In the genomic region with DNA sequence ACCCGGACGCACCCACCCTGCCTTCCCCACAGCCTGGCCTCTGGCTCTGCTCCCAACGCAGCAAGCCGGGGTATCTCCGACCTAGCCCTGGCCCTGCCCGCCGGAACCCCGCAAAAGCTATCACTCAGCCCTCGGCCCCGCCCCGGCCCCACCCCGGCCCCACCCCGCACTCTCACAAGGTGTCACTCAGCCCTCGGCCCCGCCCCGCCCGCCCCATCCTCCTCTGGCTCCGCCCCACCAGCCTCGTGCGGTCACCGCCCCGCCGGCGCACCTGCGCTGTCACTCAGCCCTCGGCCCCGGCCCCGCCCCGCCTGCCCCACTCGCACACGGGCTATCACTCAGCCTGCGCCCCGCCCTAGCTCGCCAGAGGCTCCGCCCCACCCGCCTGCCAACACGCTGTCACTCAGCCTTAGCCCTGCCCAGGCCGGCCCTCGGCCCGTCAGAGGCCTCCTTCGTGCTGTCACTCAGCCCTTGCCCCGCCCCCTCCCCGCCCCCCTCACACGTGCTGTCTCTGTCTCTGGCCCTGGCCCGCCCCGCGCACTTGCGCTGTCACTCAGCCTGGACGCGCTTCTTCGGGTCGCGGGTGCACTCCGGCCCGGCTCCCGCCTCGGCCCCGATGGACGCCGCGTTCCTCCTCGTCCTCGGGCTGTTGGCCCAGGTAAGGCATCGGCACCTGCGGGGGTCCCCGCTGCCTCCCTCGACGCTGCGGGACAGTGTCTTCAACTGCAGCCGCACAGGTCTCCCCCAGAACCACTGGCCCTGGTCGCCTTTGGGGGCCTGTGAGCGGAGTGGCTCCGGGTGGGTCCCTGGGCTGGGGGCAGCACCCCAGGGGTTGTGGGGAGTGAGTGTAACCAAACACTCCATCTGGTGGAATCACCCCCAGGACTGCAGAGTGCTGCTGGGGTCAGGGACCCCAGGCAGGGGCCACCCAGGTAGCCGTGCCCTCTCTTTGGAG, we compare ENCODE assay signal across 8 cellular contexts. TPM values are rescaled to one million over a fixed set of nuclear protein-coding genes. Genes with fewer than 3 reads are reported as not detected.
DNase-seq lines count a peak whose midpoint lies in the region; ATAC-seq, FAIRE-seq and TF ChIP-seq lines count a peak whose summit lies in the region.

Gene CDH15 (plus strand): TSS at position 533 of the 955 bp plus-strand sequence. CDS start 84 bp downstream, at position 617.

- no peak within 1 kb of the TSS for H3K4me2 ChIP-seq in Karpas-422 (ENCODE audit: low read depth, low read length, poor library complexity, severe bottlenecking)

- peaks cover 16% of the 10 kb centered on the region; the same call in 1 of the 2 replicates for H4K20me1 ChIP-seq in Karpas-422 (ENCODE audit: insufficient read depth, low read depth, low read length)

- DNase-seq in D721Med (ENCODE audit: insufficient read length, low spot score) (peak; percentile 82), Karpas-422 (peak; percentile 99), Peyer's patch (peak; percentile 95 to 98 (median 98)), fibroblast of mammary gland (ENCODE audit: low read depth) (peak; percentile 77)
- DNase-seq in activated T-helper 1 cell treated with anti-CD3 and anti-CD28 coated beads, Interleukin-12 subunit alpha, Interleukin-12 subunit beta, Interleukin-2, Interleukin-4 antibody, amounts not matched to agents 30 ng/mL and 10 ng/mL and 1 ng/mL, durations not matched to agents 14 hours and 24 hours and 36 hours (ENCODE audit: low spot score), result peak; percentile 86

- H3K27ac ChIP-seq in Karpas-422 (ENCODE audit: low read length) (no peak within 1 kb of the TSS), Peyer's patch (peak within 1 kb of the TSS in 1 of 4 donors; percentile 12)

- intact Hi-C loops in activated T-helper 1 cell treated with anti-CD3 and anti-CD28 coated beads, Interleukin-12 subunit alpha, Interleukin-12 subunit beta, Interleukin-2, Interleukin-4 antibody, amounts not matched to agents 30 ng/mL and 10 ng/mL and 1 ng/mL, durations not matched to agents 14 hours and 24 hours and 36 hours (cut with micrococcal nuclease), result loop anchor here (1.0 kb wide), 6 partner anchors 22 to 359 kb away; partner anchors contain the start of gene TRAPPC2L

- H3K9me3 ChIP-seq in Karpas-422 (ENCODE audit: low read length), result no peaks in the 10 kb centered on the region
- no peaks in the 10 kb centered on the region for H3K9me3 ChIP-seq in Peyer's patch

- H3K36me3 ChIP-seq in Karpas-422 (ENCODE audit: insufficient read depth, low read length) (no peaks in the 10 kb centered on the region), Peyer's patch (no peaks in the 10 kb centered on the region)

- no peak within 1 kb of the TSS for H2AFZ ChIP-seq in Karpas-422 (ENCODE audit: low read length)

- no peaks in the 10 kb centered on the region for H3K79me2 ChIP-seq in Karpas-422 (ENCODE audit: low read length)

- H3K4me1 Mint-ChIP-seq in activated T-helper 1 cell treated with anti-CD3 and anti-CD28 coated beads, Interleukin-12 subunit alpha, Interleukin-12 subunit beta, Interleukin-2, Interleukin-4 antibody, amounts not matched to agents 30 ng/mL and 10 ng/mL and 1 ng/mL, durations not matched to agents 14 hours and 24 hours and 36 hours (ENCODE audit: low read depth), result peaks cover 6% of the 10 kb centered on the region
- peaks cover 10% of the 10 kb centered on the region for H3K4me1 Mint-ChIP-seq in nephron
- peaks cover 32% of the 10 kb centered on the region for H3K4me1 Mint-ChIP-seq in stimulated activated memory B cell treated with anti-CD40 and anti-IgM and Interleukin-4, amounts not matched to agents 10 μg/mL and 1 μg/mL and 100 μg/mL, for 72 hours

- no peak within 1 kb of the TSS for H3K4me3 ChIP-seq in Karpas-422 (ENCODE audit: low read length)
- H3K4me3 ChIP-seq in Peyer's patch, result peak within 1 kb of the TSS; percentile 13 to 43 (median 34)
- H3K4me3 ChIP-seq in fibroblast of mammary gland (ENCODE audit: control insufficient read depth, low read depth, low read length), result no peak within 1 kb of the TSS

- H3K27ac Mint-ChIP-seq in activated T-helper 1 cell treated with anti-CD3 and anti-CD28 coated beads, Interleukin-12 subunit alpha, Interleukin-12 subunit beta, Interleukin-2, Interleukin-4 antibody, amounts not matched to agents 30 ng/mL and 10 ng/mL and 1 ng/mL, durations not matched to agents 14 hours and 24 hours and 36 hours, result peak within 1 kb of the TSS; percentile 55
- H3K27ac Mint-ChIP-seq in nephron, result peak within 1 kb of the TSS; percentile 48 to 80 (median 55)
- H3K27ac Mint-ChIP-seq in stimulated activated memory B cell treated with anti-CD40 and anti-IgM and Interleukin-4, amounts not matched to agents 10 μg/mL and 1 μg/mL and 100 μg/mL, for 72 hours, result no peak within 1 kb of the TSS

- FAIRE-seq in D721Med (lab: Jason Lieb, UNC), result no peak

- no peaks in the 10 kb centered on the region for H3K9me2 ChIP-seq in Karpas-422 (replicated peaks; ENCODE audit: insufficient read depth, low read length)

- peak within 1 kb of the TSS; percentile 71 for H3K4me3 Mint-ChIP-seq in activated T-helper 1 cell treated with anti-CD3 and anti-CD28 coated beads, Interleukin-12 subunit alpha, Interleukin-12 subunit beta, Interleukin-2, Interleukin-4 antibody, amounts not matched to agents 30 ng/mL and 10 ng/mL and 1 ng/mL, durations not matched to agents 14 hours and 24 hours and 36 hours
- H3K4me3 Mint-ChIP-seq in nephron, result peak within 1 kb of the TSS; percentile 74 to 95 (median 89)
- peak within 1 kb of the TSS; percentile 68 for H3K4me3 Mint-ChIP-seq in stimulated activated memory B cell treated with anti-CD40 and anti-IgM and Interleukin-4, amounts not matched to agents 10 μg/mL and 1 μg/mL and 100 μg/mL, for 72 hours

- no peaks in the 10 kb centered on the region for H3K27me3 ChIP-seq in Karpas-422 (ENCODE audit: low read length)
- no peaks in the 10 kb centered on the region for H3K27me3 ChIP-seq in Peyer's patch

- no peak for TF ChIP-seq POLR2A in Peyer's patch (IDR thresholded peaks at IDR 0.05)

- no peaks in the 10 kb centered on the region for H3K36me3 Mint-ChIP-seq in activated T-helper 1 cell treated with anti-CD3 and anti-CD28 coated beads, Interleukin-12 subunit alpha, Interleukin-12 subunit beta, Interleukin-2, Interleukin-4 antibody, amounts not matched to agents 30 ng/mL and 10 ng/mL and 1 ng/mL, durations not matched to agents 14 hours and 24 hours and 36 hours (ENCODE audit: low read depth)
- no peaks in the 10 kb centered on the region for H3K36me3 Mint-ChIP-seq in nephron (ENCODE audit: low read depth)
- H3K36me3 Mint-ChIP-seq in stimulated activated memory B cell treated with anti-CD40 and anti-IgM and Interleukin-4, amounts not matched to agents 10 μg/mL and 1 μg/mL and 100 μg/mL, for 72 hours, result no peaks in the 10 kb centered on the region

- H3K9me3 Mint-ChIP-seq in activated T-helper 1 cell treated with anti-CD3 and anti-CD28 coated beads, Interleukin-12 subunit alpha, Interleukin-12 subunit beta, Interleukin-2, Interleukin-4 antibody, amounts not matched to agents 30 ng/mL and 10 ng/mL and 1 ng/mL, durations not matched to agents 14 hours and 24 hours and 36 hours, result no peaks in the 10 kb centered on the region
- H3K9me3 Mint-ChIP-seq in nephron, result no peaks in the 10 kb centered on the region
- H3K9me3 Mint-ChIP-seq in stimulated activated memory B cell treated with anti-CD40 and anti-IgM and Interleukin-4, amounts not matched to agents 10 μg/mL and 1 μg/mL and 100 μg/mL, for 72 hours, result no peaks in the 10 kb centered on the region

- TF ChIP-seq CTCF in D721Med (IDR thresholded peaks at IDR 0.05; ENCODE audit: insufficient read depth, missing control alignments) (no peak), Peyer's patch (IDR thresholded peaks at IDR 0.05) (no peak), fibroblast of mammary gland (conservative IDR thresholded peaks at IDR 0.05; ENCODE audit: control insufficient read depth, insufficient read depth, low read depth, low read length) (no peak), nephron (IDR thresholded peaks at IDR 0.05; ENCODE audit: unreplicated experiment in 3 of 3) (no peak)

- H3K9ac ChIP-seq in Karpas-422 (ENCODE audit: low read length), result no peak within 1 kb of the TSS

- ATAC-seq in GM21825 (IDR thresholded peaks at IDR 0.05; ENCODE audit: unreplicated experiment), result peak; percentile 78
- peak; percentile 92 for ATAC-seq in stimulated activated memory B cell treated with anti-CD40 and anti-IgM and Interleukin-4, amounts not matched to agents 10 μg/mL and 1 μg/mL and 100 μg/mL, for 72 hours

- no peaks in the 10 kb centered on the region for H3K27me3 Mint-ChIP-seq in activated T-helper 1 cell treated with anti-CD3 and anti-CD28 coated beads, Interleukin-12 subunit alpha, Interleukin-12 subunit beta, Interleukin-2, Interleukin-4 antibody, amounts not matched to agents 30 ng/mL and 10 ng/mL and 1 ng/mL, durations not matched to agents 14 hours and 24 hours and 36 hours (ENCODE audit: insufficient read depth)
- H3K27me3 Mint-ChIP-seq in nephron (ENCODE audit: low read depth), result peaks cover 18% of the 10 kb centered on the region
- peaks cover 34% of the 10 kb centered on the region for H3K27me3 Mint-ChIP-seq in stimulated activated memory B cell treated with anti-CD40 and anti-IgM and Interleukin-4, amounts not matched to agents 10 μg/mL and 1 μg/mL and 100 μg/mL, for 72 hours

- H3K4me1 ChIP-seq in Karpas-422 (ENCODE audit: low read length) (peaks cover 13% of the 10 kb centered on the region), Peyer's patch (peaks cover 5 to 31% (median 21%) of the 10 kb centered on the region in 4 donors)

RNA-seq across cellular contexts. Expression of gene CDH15, which starts in this region (rescaled TPM):
- total RNA-seq in Karpas-422 (2014; rRNA removed; shearing (Covaris generic); ENCODE audit: low replicate concordance), result 0.11 TPM in 1 of 2 replicates, not detected in the other
- total RNA-seq in Peyer's patch, result not detected
- not detected in 2 replicates for total RNA-seq in activated T-helper 1 cell treated with anti-CD3 and anti-CD28 coated beads, Interleukin-12 subunit alpha, Interleukin-12 subunit beta, Interleukin-2, Interleukin-4 antibody, amounts not matched to agents 30 ng/mL and 10 ng/mL and 1 ng/mL, durations not matched to agents 14 hours and 24 hours and 36 hours

Comparison
In these comparisons a context has a peak if more than half of its experiments do, and no peak if none do; other contexts are left out.
1. Peak in DNase-seq in Karpas-422; RNA of the gene not detected or under 1 TPM.
2. Peak in DNase-seq and H3K4me3 ChIP-seq in Peyer's patch; RNA of the gene not detected or under 1 TPM.
3. Peak in DNase-seq in activated T-helper 1 cell treated with anti-CD3 and anti-CD28 coated beads, Interleukin-12 subunit alpha, Interleukin-12 subunit beta, Interleukin-2, Interleukin-4 antibody, amounts not matched to agents 30 ng/mL and 10 ng/mL and 1 ng/mL, durations not matched to agents 14 hours and 24 hours and 36 hours; RNA of the gene not detected or under 1 TPM.